In the genomic region with DNA sequence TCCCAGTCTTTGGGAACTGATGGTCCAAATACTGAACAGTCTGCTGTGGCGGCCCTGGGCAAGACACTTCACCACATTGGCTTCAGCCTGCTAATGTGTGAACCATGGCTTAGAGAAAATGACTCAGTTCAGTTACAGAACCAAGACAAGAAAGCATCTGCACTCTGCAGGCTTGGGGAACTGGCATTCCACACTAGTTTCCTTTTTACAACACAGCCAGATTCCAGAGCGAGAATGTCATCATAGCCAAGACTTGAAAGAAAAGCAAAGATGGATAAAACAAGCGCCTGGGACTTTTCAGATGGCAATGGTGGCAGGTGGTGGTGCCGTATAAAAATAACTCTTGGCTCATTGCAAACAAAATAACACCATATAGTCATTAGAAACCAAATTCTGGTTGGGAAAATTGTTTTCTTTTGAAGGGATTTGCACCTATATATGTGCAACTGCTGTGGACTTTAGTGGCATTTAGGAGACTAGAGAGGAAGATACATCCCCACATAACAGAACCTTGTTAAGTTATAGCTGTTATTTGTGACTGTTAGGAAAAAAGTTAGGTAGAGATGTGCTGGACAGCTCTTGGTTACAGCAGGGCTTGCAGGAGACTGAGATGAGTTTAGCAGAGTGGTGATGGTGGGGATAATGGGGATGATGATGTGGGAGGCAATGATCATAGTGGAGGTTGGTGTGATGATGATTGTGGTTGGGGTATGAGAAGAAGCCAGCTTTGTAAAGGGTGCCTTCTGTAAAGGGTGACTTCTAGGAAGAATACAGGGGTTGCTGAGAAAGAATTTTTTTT, we compare ENCODE assay signal across 8 cellular contexts.
DNase-seq lines count a peak whose midpoint lies in the region; ATAC-seq and TF ChIP-seq lines count a peak whose summit lies in the region.

No MANE protein-coding gene starts in this region.

- DNase-seq in mammary epithelial cell (peak; percentile 93), left lung (no peak), type B pancreatic cell (ENCODE audit: extremely low spot score, unreplicated experiment) (no peak), glutamatergic neuron (no peak), WERI-Rb-1 (no peak)

- no peaks in the 10 kb centered on the region for H3K36me3 ChIP-seq in mammary epithelial cell (ENCODE audit: insufficient read depth, low read length)
- no peaks in the 10 kb centered on the region for H3K36me3 ChIP-seq in left lung
- no peaks in the 10 kb centered on the region for H3K36me3 ChIP-seq in WERI-Rb-1

- TF ChIP-seq CTCF in mammary epithelial cell (conservative IDR thresholded peaks at IDR 0.05 in 1 of 2, IDR thresholded peaks at IDR 0.05 in 1 of 2; ENCODE audit: extremely low read depth in 1 of 2, insufficient read depth in 1 of 2, low read depth in 1 of 2, low read length in 2 of 2) (no peak), left lung (IDR thresholded peaks at IDR 0.05) (no peak), type B pancreatic cell (conservative IDR thresholded peaks at IDR 0.05) (no peak), glutamatergic neuron (IDR thresholded peaks at IDR 0.05; ENCODE audit: partially characterized antibody, unreplicated experiment) (no peak), WERI-Rb-1 (IDR thresholded peaks at IDR 0.05; ENCODE audit: low read depth, low read length) (no peak)

- no TSS peak for BruUV-seq in mammary epithelial cell (replicated peaks; lab: Mats Ljungman, UMichigan)

- H3K9me3 Mint-ChIP-seq in type B pancreatic cell (no peaks in the 10 kb centered on the region), glutamatergic neuron (ENCODE audit: unreplicated experiment) (no peaks in the 10 kb centered on the region)

- no peaks in the 10 kb centered on the region for H4K20me1 ChIP-seq in mammary epithelial cell (ENCODE audit: insufficient read depth, low read length)

- CTCF ChIA-PET in mammary epithelial cell (lab: Charles Lee; ENCODE audit: low non-redundant PET): no interaction called here

- no peaks in the 10 kb centered on the region for H3K9me3 ChIP-seq in mammary epithelial cell (replicated peaks; ENCODE audit: insufficient read depth, low read length)
- no peaks in the 10 kb centered on the region for H3K9me3 ChIP-seq in left lung
- no peaks in the 10 kb centered on the region for H3K9me3 ChIP-seq in WERI-Rb-1 (ENCODE audit: severe bottlenecking)

- H3K4me3 Mint-ChIP-seq in type B pancreatic cell: no peak overlapping the region
- H3K4me3 Mint-ChIP-seq in glutamatergic neuron (ENCODE audit: unreplicated experiment): no peak overlapping the region

- H3K4me1 Mint-ChIP-seq in type B pancreatic cell (ENCODE audit: unreplicated experiment) (peaks cover 35% of the 10 kb centered on the region), glutamatergic neuron (ENCODE audit: low read depth, unreplicated experiment) (no peaks in the 10 kb centered on the region)

- intact Hi-C loops in mammary epithelial cell (cut with micrococcal nuclease) (no loop called here), left lung (cut with DNase I) (no loop called here)

- H3K36me3 Mint-ChIP-seq in type B pancreatic cell: peaks cover 4% of the 10 kb centered on the region
- no peaks in the 10 kb centered on the region for H3K36me3 Mint-ChIP-seq in glutamatergic neuron (ENCODE audit: unreplicated experiment)

- ATAC-seq in HG03520 (IDR thresholded peaks at IDR 0.05; ENCODE audit: unreplicated experiment): peak; percentile 75
- peak; percentile 63 for ATAC-seq in left lung
- ATAC-seq in HG03342 (IDR thresholded peaks at IDR 0.05; ENCODE audit: unreplicated experiment): no peak
- ATAC-seq in HG03432 (IDR thresholded peaks at IDR 0.05; ENCODE audit: unreplicated experiment): no peak

- H3K4me1 ChIP-seq in mammary epithelial cell (ENCODE audit: insufficient read depth, low read length) (peaks cover 48% of the 10 kb centered on the region), left lung (peaks cover 0 to 11% of the 10 kb centered on the region in 2 donors)

- in situ Hi-C loops in mammary epithelial cell (cut with MboI; ENCODE audit: low sequenced_read_pairs in 2 of 2): no loop called here

- H3K9ac ChIP-seq in mammary epithelial cell (ENCODE audit: insufficient read depth, low read length): no peak overlapping the region

- H3K27ac ChIP-seq in mammary epithelial cell (ENCODE audit: insufficient read depth, low read depth, low read length) (peak overlapping the region; percentile 56), left lung (no peak overlapping the region), WERI-Rb-1 (no peak overlapping the region)

- H3K4me3 ChIP-seq in mammary epithelial cell (replicated peaks in 1 of 3; ENCODE audit: insufficient read depth in 1 of 3, low read depth in 2 of 3, low read length in 3 of 3): no peak overlapping the region
- no peak overlapping the region for H3K4me3 ChIP-seq in left lung
- no peak overlapping the region for H3K4me3 ChIP-seq in WERI-Rb-1 (ENCODE audit: low read depth, low read length)

- H3K27me3 ChIP-seq in mammary epithelial cell (ENCODE audit: insufficient read depth, low read length) (no peaks in the 10 kb centered on the region), left lung (no peaks in the 10 kb centered on the region), WERI-Rb-1 (ENCODE audit: insufficient read depth, low read depth, severe bottlenecking) (no peaks in the 10 kb centered on the region)

- H3K27ac Mint-ChIP-seq in type B pancreatic cell (peak overlapping the region; percentile 24), glutamatergic neuron (ENCODE audit: unreplicated experiment) (no peak overlapping the region)

- H3K27me3 Mint-ChIP-seq in type B pancreatic cell: peaks cover 3% of the 10 kb centered on the region
- H3K27me3 Mint-ChIP-seq in glutamatergic neuron (ENCODE audit: unreplicated experiment): no peaks in the 10 kb centered on the region

- peak overlapping the region; percentile 38 for H3K4me2 ChIP-seq in mammary epithelial cell (ENCODE audit: insufficient read depth, low read depth, low read length)

- no peak overlapping the region for H2AFZ ChIP-seq in mammary epithelial cell (ENCODE audit: low read depth, low read length)

- H3K79me2 ChIP-seq in mammary epithelial cell (ENCODE audit: insufficient read depth, low read length): no peaks in the 10 kb centered on the region

- dilution Hi-C loops in mammary epithelial cell (cut with HindIII; ENCODE audit: low sequenced_read_pairs): no loop called here

- 3% methylated on average over 4 of the region's 4 CpGs for WGBS in mammary epithelial cell (ENCODE audit: low coverage, missing lambda C conversion rate)

Comparison
In these comparisons a context has a peak if more than half of its experiments do, and no peak if none do; other contexts are left out.
1. ATAC-seq: peak in HG03520 (single experiment) and left lung (single experiment); none in HG03342 (single experiment) and HG03432 (single experiment).